13 cellular contexts compared by ENCODE assay signal in genomic region chr14:68251766-68252100, GRCh38.
DNase-seq lines count a peak whose midpoint lies in the region; FAIRE-seq and TF ChIP-seq lines count a peak whose summit lies in the region.
"Had no signal": no experiment of that assay in that cellular context is flagged by ENCODE, and none has a peak within 500 bp of the region (broad histone marks: within the 10 kb centered on the region; RNA-seq: fewer than 3 reads in every experiment).

No MANE protein-coding gene starts in this region.

- no peak for TF ChIP-seq POLR2A in sigmoid colon (IDR thresholded peaks at IDR 0.05)

- DNase-seq in HTR-8/SVneo (ENCODE audit: insufficient read length, low spot score), result no peak
- DNase-seq in coronary artery (ENCODE audit: low spot score), result no peak
- no peak for DNase-seq in sigmoid colon
- no peak for DNase-seq in occipital lobe (lab: John Stamatoyannopoulos, UW)
- no peak for DNase-seq in foreskin fibroblast
- DNase-seq in KBM-7, result no peak
- DNase-seq in LoVo (ENCODE audit: low spot score), result no peak
- DNase-seq: activated CD4-positive, alpha-beta memory T cell treated with anti-CD3 and anti-CD28 coated beads, Interleukin-2, amount 10 ng/mL, durations not matched to agents 7 days and 5 days; activated gamma-delta T cell treated with Interleukin-2 at 50 U/mL for 16 hours; C1 segment of cervical spinal cord; KG1; NCI-H2029 had no signal

- H3K4me3 ChIP-seq in BLaER1 (no peak overlapping the region), coronary artery (no peak overlapping the region), sigmoid colon (no peak overlapping the region), foreskin fibroblast (ENCODE audit: low read depth in 1 of 2, low read length in 2 of 2) (no peak overlapping the region)

- TF ChIP-seq CTCF in coronary artery (IDR thresholded peaks at IDR 0.05) (no peak), sigmoid colon (IDR thresholded peaks at IDR 0.05) (no peak), foreskin fibroblast (IDR thresholded peaks at IDR 0.05; ENCODE audit: low read depth, low read length) (no peak)

- no peak overlapping the region for H3K9ac ChIP-seq in BLaER1

- peak overlapping the region; percentile 68 for H3K27ac ChIP-seq in BLaER1
- peak overlapping the region; percentile 82 to 88 for H3K27ac ChIP-seq in coronary artery
- peak overlapping the region; percentile 81 to 90 (median 88) for H3K27ac ChIP-seq in sigmoid colon

- no peak for TF ChIP-seq EP300 in sigmoid colon (IDR thresholded peaks at IDR 0.05)

- intact Hi-C loops in sigmoid colon (cut with DNase I), result loop anchor here (5.0 kb wide), 2 partner anchors 136 to 196 kb away; no protein-coding TSS in a partner anchor

- no peaks in the 10 kb centered on the region for H3K9me3 ChIP-seq in BLaER1
- H3K9me3 ChIP-seq in sigmoid colon, result no peaks in the 10 kb centered on the region

- H3K27me3 ChIP-seq in BLaER1, result no peaks in the 10 kb centered on the region
- no peaks in the 10 kb centered on the region for H3K27me3 ChIP-seq in sigmoid colon

- H4K20me1 ChIP-seq in BLaER1, result no peaks in the 10 kb centered on the region

- 55 to 83% methylated on average over 1 of the region's 1 CpG for WGBS in sigmoid colon, 2 donors

- peak; percentile 90 for FAIRE-seq in HTR-8/SVneo (lab: Jason Lieb, UNC)

- H3K4me1 ChIP-seq in BLaER1 (peaks cover 95% of the 10 kb centered on the region), sigmoid colon (peaks cover 0 to 91% (median 70%) of the 10 kb centered on the region in 4 donors)

- peak overlapping the region; percentile 76 for H3K4me2 ChIP-seq in BLaER1

- in situ Hi-C loops in KBM-7 (cut with MboI; ENCODE audit: low pct_unique_long_range_greater_than_20kb, low sequenced_read_pairs), result no loop called here

- H3K36me3 ChIP-seq in BLaER1, result no peaks in the 10 kb centered on the region
- no peaks in the 10 kb centered on the region for H3K36me3 ChIP-seq in sigmoid colon
